9 cellular contexts compared by ENCODE assay signal in genomic region chr1:33348676-33349080, GRCh38. TPM values are rescaled to one million over a fixed set of nuclear protein-coding genes. Genes with fewer than 3 reads are reported as not detected.
DNase-seq lines count a peak whose midpoint lies in the region; ATAC-seq and TF ChIP-seq lines count a peak whose summit lies in the region.
"Had no signal": no experiment of that assay in that cellular context is flagged by ENCODE, and none has a peak within 500 bp of the region (broad histone marks: within the 10 kb centered on the region; RNA-seq: fewer than 3 reads in every experiment).

No MANE protein-coding gene starts in this region.

- BruUV-seq in Calu3 (replicated peaks; lab: Mats Ljungman, UMichigan) (no TSS peak), OCI-LY7 (replicated peaks; lab: Mats Ljungman, UMichigan) (no TSS peak)

- ATAC-seq in HG02588 (IDR thresholded peaks at IDR 0.05; ENCODE audit: unreplicated experiment) = no peak

- peak overlapping the region; percentile 74 for H3K4me2 ChIP-seq in OCI-LY7 (ENCODE audit: low read length)

- no peak for TF ChIP-seq CTCF in Calu3 (IDR thresholded peaks at IDR 0.05; ENCODE audit: unreplicated experiment)
- no peak for TF ChIP-seq CTCF in OCI-LY7 (conservative IDR thresholded peaks at IDR 0.05; ENCODE audit: low read length)
- TF ChIP-seq CTCF in cardiac fibroblast (IDR thresholded peaks at IDR 0.05; ENCODE audit: low read depth, low read length) = no peak
- no peak for TF ChIP-seq CTCF in stomach (IDR thresholded peaks at IDR 0.05)

- H3K27ac Mint-ChIP-seq in Calu3 (ENCODE audit: unreplicated experiment) = peak overlapping the region; percentile 81

- CTCF ChIA-PET in Calu3 (lab: Charles Lee) (interaction anchor here (0.6 kb wide), 1 partner anchor 828 kb away, joined by 4 read pairs; no protein-coding TSS in a partner anchor), OCI-LY7 (lab: Charles Lee; ENCODE audit: unreplicated experiment) (no interaction called here)

- H3K9me3 Mint-ChIP-seq in Calu3 (ENCODE audit: low read depth, unreplicated experiment) = no peaks in the 10 kb centered on the region

- peaks cover 41% of the 10 kb centered on the region for H3K4me1 Mint-ChIP-seq in Calu3 (ENCODE audit: low read depth, unreplicated experiment)

- DNase-seq in Calu3 (no peak), OCI-LY7 (ENCODE audit: low spot score) (no peak), cardiac fibroblast (ENCODE audit: low read depth in 2 of 2) (no peak), lung microvascular endothelial cell (ENCODE audit: low read depth in 2 of 2) (peak; percentile 48), stomach (no peak), NCI-H1417 treated with DMSO at 0.1 percent for 48 hours (lab: John Stamatoyannopoulos, UW) (no peak)
- DNase-seq in activated CD8-positive, alpha-beta memory T cell treated with anti-CD3 and anti-CD28 coated beads for 24 hours = no peak

- peaks cover 52% of the 10 kb centered on the region for H3K36me3 Mint-ChIP-seq in Calu3 (ENCODE audit: insufficient read depth, unreplicated experiment)

- POLR2A ChIA-PET in OCI-LY7 (lab: Charles Lee) = no interaction called here

- no peaks in the 10 kb centered on the region for H3K27me3 Mint-ChIP-seq in Calu3 (ENCODE audit: unreplicated experiment)

- H3K4me1 ChIP-seq in OCI-LY7 (ENCODE audit: insufficient read depth, low read length, poor library complexity, severe bottlenecking) (peaks cover 35% of the 10 kb centered on the region), stomach (peaks cover 34 to 64% (median 57%) of the 10 kb centered on the region in 4 donors)

- peak overlapping the region; percentile 76 for H3K4me3 ChIP-seq in OCI-LY7 (ENCODE audit: low read depth, low read length, poor library complexity, severe bottlenecking)
- peak overlapping the region; percentile 70 to 82 for H3K4me3 ChIP-seq in cardiac fibroblast (replicated peaks in 1 of 2; ENCODE audit: low read depth in 2 of 2, low read length in 2 of 2)
- peak overlapping the region; percentile 81 to 97 (median 92) for H3K4me3 ChIP-seq in stomach

- H3K9me3 ChIP-seq in OCI-LY7 (ENCODE audit: low read length) = no peaks in the 10 kb centered on the region
- no peaks in the 10 kb centered on the region for H3K9me3 ChIP-seq in stomach

- H3K9me2 ChIP-seq in OCI-LY7 (ENCODE audit: insufficient read depth, low read length) = no peaks in the 10 kb centered on the region

- WGBS in stomach, 5 donors = 0 to 4% (median 3%) methylated on average over 11 of the region's 11 CpGs

- no peaks in the 10 kb centered on the region for H3K27me3 ChIP-seq in stomach

- TF ChIP-seq EP300 in stomach (IDR thresholded peaks at IDR 0.05) = no peak

- 0 out of 2 replicates have a peak overlapping the region, but pooled peaks have one; percentile 1 for H2AFZ ChIP-seq in OCI-LY7 (ENCODE audit: low read length)

- peaks cover 14% of the 10 kb centered on the region; the same call in 1 of the 2 replicates for H3K79me2 ChIP-seq in OCI-LY7 (ENCODE audit: insufficient read depth, low read depth, low read length)

- TF ChIP-seq POLR2A in stomach (IDR thresholded peaks at IDR 0.05) = no peak

- H4K20me1 ChIP-seq in OCI-LY7 (ENCODE audit: insufficient read depth, low read length) = peaks cover 17% of the 10 kb centered on the region; the same call in 1 of the 2 replicates

- intact Hi-C loops in Calu3 (cut with micrococcal nuclease; ENCODE audit: unreplicated experiment) (no loop called here), OCI-LY7 (cut with micrococcal nuclease; ENCODE audit: unreplicated experiment) (no loop called here), stomach (cut with DNase I; ENCODE audit: low total_unique reads) (no loop called here)

- peaks cover 10% of the 10 kb centered on the region; the same call in 1 of the 2 replicates for H3K36me3 ChIP-seq in OCI-LY7 (ENCODE audit: insufficient read depth, low read length)
- H3K36me3 ChIP-seq in stomach = peaks cover 0 to 9% (median 3%) of the 10 kb centered on the region in 4 donors

- peak overlapping the region; percentile 81 for H3K4me3 Mint-ChIP-seq in Calu3 (ENCODE audit: low read depth, unreplicated experiment)

- H3K27ac ChIP-seq in OCI-LY7 (ENCODE audit: low read depth, low read length, poor library complexity, severe bottlenecking) (no peak overlapping the region), stomach (peak overlapping the region; percentile 97 to 100 (median 99))

RNA-seq across cellular contexts. Expression of gene A3GALT2, which starts 27.8 kb away (rescaled TPM):
- 0.61 TPM in 1 of 2 replicates, not detected in the other for total RNA-seq in Calu3 (2022)
- total RNA-seq in OCI-LY7 (2014; rRNA removed; shearing (Covaris generic)) = not detected in 2 replicates
- total RNA-seq in OCI-LY7 (2022) = not detected in 2 replicates
- total RNA-seq in lung microvascular endothelial cell = not detected in 2 replicates
- not detected for total RNA-seq in stomach
- not detected for polyA plus RNA-seq in stomach
- total RNA-seq: LHCN-M2 had no signal

Comparison
In these comparisons a context has a peak if more than half of its experiments do, and no peak if none do; other contexts are left out.
1. DNase-seq: peak in lung microvascular endothelial cell (2 of 2); none in Calu3 (single experiment), OCI-LY7 (single experiment), cardiac fibroblast (0 of 2), stomach (single experiment), NCI-H1417 treated with DMSO at 0.1 percent for 48 hours (single experiment) and activated CD8-positive, alpha-beta memory T cell treated with anti-CD3 and anti-CD28 coated beads for 24 hours (single experiment).
2. Peak in every context shown above with its lines, with median percentiles within 50 percentile points of each other: H3K4me3 ChIP-seq.